Comparison of ENCODE assay signal across 15 cellular contexts in the genomic region with DNA sequence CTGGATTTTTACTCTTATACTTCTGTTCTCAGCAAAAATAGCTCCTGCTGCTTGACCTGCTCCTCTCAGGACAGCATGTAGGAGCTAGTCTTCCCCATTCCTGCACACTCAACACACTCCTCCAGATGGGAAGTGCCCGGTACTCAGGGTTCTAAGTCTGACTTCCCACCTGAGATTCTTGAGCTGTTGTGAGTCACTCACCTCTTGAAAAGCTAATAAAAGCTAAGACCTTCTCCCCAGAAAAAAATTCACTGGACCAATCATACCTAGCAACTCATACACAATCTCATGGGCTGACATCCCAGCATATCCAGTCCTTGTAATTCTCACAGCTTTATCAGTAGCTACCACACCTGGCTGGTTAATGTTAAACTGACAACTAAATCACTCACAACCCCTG. TPM values are rescaled to one million over a fixed set of nuclear protein-coding genes. Genes with fewer than 3 reads are reported as not detected.
DNase-seq lines count a peak whose midpoint lies in the region; ATAC-seq, FAIRE-seq and TF ChIP-seq lines count a peak whose summit lies in the region.
"Had no signal": no experiment of that assay in that cellular context is flagged by ENCODE, and none has a peak within 500 bp of the region (broad histone marks: within the 10 kb centered on the region; RNA-seq: fewer than 3 reads in every experiment).

No MANE protein-coding gene starts in this region.

- H3K4me3 Mint-ChIP-seq in stimulated activated naive CD8-positive, alpha-beta T cell treated with anti-CD3 and anti-CD28 coated beads, Interleukin-15, Interleukin-2, amounts not matched to agents 100 ng/mL and 50 ng/mL, for 24 hours: no peak overlapping the region
- no peak overlapping the region for H3K4me3 Mint-ChIP-seq in stimulated activated naive CD8-positive, alpha-beta T cell treated with anti-CD3 and anti-CD28 coated beads, Interleukin-15, amount 100 ng/mL, for 72 hours
- no peak overlapping the region for H3K4me3 Mint-ChIP-seq in chondrocyte (ENCODE audit: unreplicated experiment)
- H3K4me3 Mint-ChIP-seq: dendritic cell treated with granulocyte-macrophage colony-stimulating factor and Interleukin-4, amounts not matched to agents 40 ng/mL and 50 ng/mL, for 4 days; mesothelial cell of epicardium had no signal

- H3K9me3 Mint-ChIP-seq in stimulated activated naive CD8-positive, alpha-beta T cell treated with anti-CD3 and anti-CD28 coated beads, Interleukin-15, Interleukin-2, amounts not matched to agents 100 ng/mL and 50 ng/mL, for 24 hours: no peaks in the 10 kb centered on the region
- H3K9me3 Mint-ChIP-seq in stimulated activated naive CD8-positive, alpha-beta T cell treated with anti-CD3 and anti-CD28 coated beads, Interleukin-15, amount 100 ng/mL, for 72 hours: no peaks in the 10 kb centered on the region
- no peaks in the 10 kb centered on the region for H3K9me3 Mint-ChIP-seq in chondrocyte (ENCODE audit: low read depth)
- H3K9me3 Mint-ChIP-seq: dendritic cell treated with granulocyte-macrophage colony-stimulating factor and Interleukin-4, amounts not matched to agents 40 ng/mL and 50 ng/mL, for 4 days; mesothelial cell of epicardium had no signal

- H2AFZ ChIP-seq in HepG2 (ENCODE audit: low read length): no peak overlapping the region

- intact Hi-C loops in HepG2 (cut with micrococcal nuclease; ENCODE audit: unreplicated experiment): no loop called here

- H3K27me3 ChIP-seq in mucosa of rectum (ENCODE audit: control insufficient read depth in 2 of 2, insufficient read depth in 2 of 2, low read length in 2 of 2): no peaks in the 10 kb centered on the region
- H3K27me3 ChIP-seq in HepG2 (ENCODE audit: control insufficient read depth in 1 of 2, insufficient read depth in 2 of 2, low read length in 2 of 2): no peaks in the 10 kb centered on the region
- H3K27me3 ChIP-seq: tibial nerve had no signal

- H3K4me1 Mint-ChIP-seq in stimulated activated naive CD8-positive, alpha-beta T cell treated with anti-CD3 and anti-CD28 coated beads, Interleukin-15, Interleukin-2, amounts not matched to agents 100 ng/mL and 50 ng/mL, for 24 hours (ENCODE audit: low read depth): no peaks in the 10 kb centered on the region
- H3K4me1 Mint-ChIP-seq in stimulated activated naive CD8-positive, alpha-beta T cell treated with anti-CD3 and anti-CD28 coated beads, Interleukin-15, amount 100 ng/mL, for 72 hours: peaks cover 5% of the 10 kb centered on the region
- peaks cover 6% of the 10 kb centered on the region for H3K4me1 Mint-ChIP-seq in chondrocyte (ENCODE audit: low read depth)
- H3K4me1 Mint-ChIP-seq: mesothelial cell of epicardium had no signal

- no peaks in the 10 kb centered on the region for H3K79me2 ChIP-seq in HepG2 (ENCODE audit: insufficient read depth, low read length)

- no peaks in the 10 kb centered on the region for H3K9me3 ChIP-seq in mucosa of rectum (ENCODE audit: control insufficient read depth in 2 of 2, low read length in 2 of 2)
- no peaks in the 10 kb centered on the region for H3K9me3 ChIP-seq in HepG2 (ENCODE audit: low read length)
- H3K9me3 ChIP-seq: psoas muscle, tibial nerve had no signal

- H3K4me3 ChIP-seq in mucosa of rectum (ENCODE audit: low read length in 2 of 2): no peak overlapping the region
- H3K4me3 ChIP-seq in HepG2 (replicated peaks in 1 of 3; ENCODE audit: insufficient read depth in 1 of 3, low read depth in 2 of 3, low read length in 3 of 3): no peak overlapping the region
- H3K4me3 ChIP-seq: psoas muscle, tibial nerve had no signal

- H3K4me1 ChIP-seq in mucosa of rectum (ENCODE audit: control insufficient read depth in 2 of 2, insufficient read depth in 2 of 2, low read length in 2 of 2) (peaks cover 10 to 29% of the 10 kb centered on the region in 2 donors), HepG2 (ENCODE audit: insufficient read depth, low read length) (no peaks in the 10 kb centered on the region)
- H3K4me1 ChIP-seq: psoas muscle, tibial nerve had no signal

- peak overlapping the region; percentile 50 for H3K27ac Mint-ChIP-seq in stimulated activated naive CD8-positive, alpha-beta T cell treated with anti-CD3 and anti-CD28 coated beads, Interleukin-15, Interleukin-2, amounts not matched to agents 100 ng/mL and 50 ng/mL, for 24 hours
- peak overlapping the region in 1 of 2 donors; percentile 28 for H3K27ac Mint-ChIP-seq in stimulated activated naive CD8-positive, alpha-beta T cell treated with anti-CD3 and anti-CD28 coated beads, Interleukin-15, amount 100 ng/mL, for 72 hours
- peak overlapping the region; percentile 70 for H3K27ac Mint-ChIP-seq in chondrocyte (ENCODE audit: unreplicated experiment)
- H3K27ac Mint-ChIP-seq: dendritic cell treated with granulocyte-macrophage colony-stimulating factor and Interleukin-4, amounts not matched to agents 40 ng/mL and 50 ng/mL, for 4 days; mesothelial cell of epicardium had no signal

- H3K36me3 ChIP-seq in mucosa of rectum (ENCODE audit: control insufficient read depth in 2 of 2, insufficient read depth in 2 of 2, low read length in 2 of 2): peaks cover 22 to 32% of the 10 kb centered on the region in 2 donors
- peaks cover 35 to 86% of the 10 kb centered on the region in 2 experiments for H3K36me3 ChIP-seq in HepG2 (replicated peaks in 1 of 2; ENCODE audit: control insufficient read depth in 1 of 2, insufficient read depth in 2 of 2, low read length in 2 of 2)

- in situ Hi-C loops in HepG2 (cut with HindIII; ENCODE audit: extremely low pct_ligation_motif_present, low pct_unique_long_range_greater_than_20kb): no loop called here

- no peak overlapping the region for H3K4me2 ChIP-seq in HepG2 (ENCODE audit: low read depth, low read length)

- H3K27me3 Mint-ChIP-seq in stimulated activated naive CD8-positive, alpha-beta T cell treated with anti-CD3 and anti-CD28 coated beads, Interleukin-15, Interleukin-2, amounts not matched to agents 100 ng/mL and 50 ng/mL, for 24 hours: no peaks in the 10 kb centered on the region
- H3K27me3 Mint-ChIP-seq in stimulated activated naive CD8-positive, alpha-beta T cell treated with anti-CD3 and anti-CD28 coated beads, Interleukin-15, amount 100 ng/mL, for 72 hours: no peaks in the 10 kb centered on the region
- H3K27me3 Mint-ChIP-seq in chondrocyte (ENCODE audit: low read depth): no peaks in the 10 kb centered on the region
- H3K27me3 Mint-ChIP-seq: dendritic cell treated with granulocyte-macrophage colony-stimulating factor and Interleukin-4, amounts not matched to agents 40 ng/mL and 50 ng/mL, for 4 days had no signal

- ATAC-seq in stimulated activated naive CD8-positive, alpha-beta T cell treated with anti-CD3 and anti-CD28 coated beads, Interleukin-15, amount 100 ng/mL, for 72 hours: no peak
- no peak; the same call in 2 of the 3 replicates for ATAC-seq in HepG2
- ATAC-seq in GM18511 (IDR thresholded peaks at IDR 0.05; ENCODE audit: unreplicated experiment): no peak
- no peak for ATAC-seq in GM18858 (IDR thresholded peaks at IDR 0.05; ENCODE audit: unreplicated experiment)
- ATAC-seq: psoas muscle had no signal

- TF ChIP-seq CTCF in chondrocyte (IDR thresholded peaks at IDR 0.05): no peak
- no peak for TF ChIP-seq CTCF in HepG2 (CRISPR knock-in tag; IDR thresholded peaks at IDR 0.05)

- no peak for FAIRE-seq in HepG2 (lab: Jason Lieb, UNC)

- CTCF ChIA-PET in HepG2 (lab: Yijun Ruan, JAX; ENCODE audit: low intra/inter-chr PET ratio, low total read pairs): no interaction called here

- POLR2A ChIA-PET in HepG2 (lab: Yijun Ruan, JAX): interaction anchor here (0.7 kb wide), 1 partner anchor 53 kb away, joined by 3 read pairs; the partner anchor contains the start of gene TRPC4AP

- TF ChIP-seq POLR2A in HepG2 (IDR thresholded peaks at IDR 0.05; ENCODE audit: insufficient read depth in 1 of 2, low read depth in 2 of 2, low read length in 2 of 2): no peak

- H4K20me1 ChIP-seq in HepG2 (ENCODE audit: insufficient read depth, low read length): 0 out of 2 replicates have a peak, but pooled peaks cover 2% of the 10 kb centered on the region

- no TSS peak for BruUV-seq in HepG2 (replicated peaks; lab: Mats Ljungman, UMichigan)

- TF ChIP-seq RAD21 in HepG2 (CRISPR knock-in tag; IDR thresholded peaks at IDR 0.05): no peak

- 93% methylated on average over 1 of the region's 1 CpG for WGBS in HepG2 (ENCODE audit: low lambda C conversion rate)

- H3K9ac ChIP-seq in mucosa of rectum (ENCODE audit: low read depth in 1 of 2, low read length in 2 of 2) (peak overlapping the region in 1 of 2 donors; percentile 29), HepG2 (ENCODE audit: insufficient read depth, low read depth, low read length) (no peak overlapping the region)

- peak overlapping the region; percentile 72 to 75 for H3K27ac ChIP-seq in mucosa of rectum (ENCODE audit: low read depth in 2 of 2, low read length in 2 of 2)
- H3K27ac ChIP-seq in HepG2 (ENCODE audit: extremely low read length, insufficient read depth, low read length): no peak overlapping the region
- H3K27ac ChIP-seq: psoas muscle, tibial nerve had no signal

- DNase-seq in stimulated activated naive CD8-positive, alpha-beta T cell treated with anti-CD3 and anti-CD28 coated beads, Interleukin-15, amount 100 ng/mL, for 72 hours: no peak
- DNase-seq in chondrocyte (ENCODE audit: low spot score) (no peak), HepG2 (ENCODE audit: low spot score) (no peak), NCI-H226 (no peak)
- DNase-seq: amygdala, EL, NCI-H446, psoas muscle had no signal

- no peak for TF ChIP-seq EP300 in HepG2 (IDR thresholded peaks at IDR 0.05; ENCODE audit: low read depth in 2 of 2, low read length in 2 of 2)
- TF ChIP-seq EP300 in HepG2 (CRISPR knock-in tag; IDR thresholded peaks at IDR 0.05; ENCODE audit: borderline replicate concordance): no peak

- H3K36me3 Mint-ChIP-seq in stimulated activated naive CD8-positive, alpha-beta T cell treated with anti-CD3 and anti-CD28 coated beads, Interleukin-15, Interleukin-2, amounts not matched to agents 100 ng/mL and 50 ng/mL, for 24 hours (ENCODE audit: low read depth): peaks cover 31% of the 10 kb centered on the region
- peaks cover 42% of the 10 kb centered on the region for H3K36me3 Mint-ChIP-seq in chondrocyte (ENCODE audit: low read depth)

RNA-seq across cellular contexts. Expression of gene TRPC4AP, which starts 53.5 kb away (rescaled TPM):
- 83.4 to 118 TPM (median 112 TPM) in 3 replicates for total RNA-seq in chondrocyte
- 136 and 161 TPM in 2 replicates for total RNA-seq in HepG2 (2016; rRNA removed; fragmentation: Illumina TruSeq; extraction: Trizol)
- 14.0 and 17.1 TPM in 2 replicates for total RNA-seq in HepG2 (2016; cell fraction: cytosol; rRNA removed; fragmentation: Illumina TruSeq; extraction: Trizol; ENCODE audit: low read depth)
- 135 and 149 TPM in 2 replicates for total RNA-seq in HepG2 (2016; cell fraction: insoluble cytoplasmic fraction; rRNA removed; fragmentation: Illumina TruSeq; extraction: Trizol)
- total RNA-seq in HepG2 (2016; cell fraction: membrane; rRNA removed; fragmentation: Illumina TruSeq; extraction: Trizol): 40.4 and 43.8 TPM in 2 replicates
- total RNA-seq in HepG2 (2016; cell fraction: nucleus; rRNA removed; fragmentation: Illumina TruSeq; extraction: Trizol): 93.4 and 104 TPM in 2 replicates
- polyA plus RNA-seq in HepG2 (2011; rRNA removed): 137 and 161 TPM in 2 replicates
- 124 and 126 TPM in 2 replicates for polyA plus RNA-seq in HepG2 (2011; cell fraction: cytosol; rRNA removed)
- polyA plus RNA-seq in HepG2 (2011; cell fraction: nucleus; rRNA removed): 271 and 292 TPM in 2 replicates
- 99.8 and 102 TPM in 2 replicates for polyA plus RNA-seq in HepG2 (2012)
- 9.6 and 11.2 TPM in 2 replicates for polyA plus RNA-seq in HepG2 (2016; cell fraction: cytosol; fragmentation: Illumina TruSeq; extraction: Trizol; ENCODE audit: low read depth)
- 107 and 117 TPM in 2 replicates for polyA plus RNA-seq in HepG2 (2016; cell fraction: insoluble cytoplasmic fraction; fragmentation: Illumina TruSeq; extraction: Trizol; ENCODE audit: low read depth)
- 20.1 and 21.8 TPM in 2 replicates for polyA plus RNA-seq in HepG2 (2016; cell fraction: membrane; fragmentation: Illumina TruSeq; extraction: Trizol; ENCODE audit: low read depth)
- 123 and 137 TPM in 2 replicates for polyA plus RNA-seq in HepG2 (2016; cell fraction: nucleus; fragmentation: Illumina TruSeq; extraction: Trizol; ENCODE audit: insufficient read depth, low read depth)
- polyA minus RNA-seq in HepG2 (2011; rRNA and poly(A)+ RNA removed; ENCODE audit: low replicate concordance): 113 and 272 TPM in 2 replicates
- 117 and 119 TPM in 2 replicates for polyA minus RNA-seq in HepG2 (2011; cell fraction: cytosol; rRNA and poly(A)+ RNA removed)
- 108 and 134 TPM in 2 replicates for polyA minus RNA-seq in HepG2 (2011; cell fraction: nucleus; rRNA and poly(A)+ RNA removed)
